8 cellular contexts compared by ENCODE assay signal in genomic region chr15:41773729-41774061, GRCh38. TPM values are rescaled to one million over a fixed set of nuclear protein-coding genes. Genes with fewer than 3 reads are reported as not detected.
A peak's percentile ranks its signal among the peaks of the same experiment; 100 is the strongest.
DNase-seq lines count a peak whose midpoint lies in the region; ATAC-seq and TF ChIP-seq lines count a peak whose summit lies in the region.

No MANE protein-coding gene starts in this region.

- no peaks in the 10 kb centered on the region for H3K27me3 ChIP-seq in GM23338 (ENCODE audit: insufficient read depth)

- ATAC-seq in GM23338 = no peak
- ATAC-seq in GM19397 (IDR thresholded peaks at IDR 0.05; ENCODE audit: unreplicated experiment) = no peak

- H3K27ac Mint-ChIP-seq in GM23338 = peak overlapping the region; percentile 99

- no peak for TF ChIP-seq CTCF in GM23338 (conservative IDR thresholded peaks at IDR 0.05; ENCODE audit: low read depth in 2 of 2)
- no peak for TF ChIP-seq CTCF in VCaP (conservative IDR thresholded peaks at IDR 0.05)

- no peaks in the 10 kb centered on the region for H3K9me2 ChIP-seq in GM23338 (ENCODE audit: insufficient read depth)

- H3K4me1 ChIP-seq in GM23338 (ENCODE audit: insufficient read depth) = peaks cover 27% of the 10 kb centered on the region

- TF ChIP-seq POLR2A in erythroblast (IDR thresholded peaks at IDR 0.05; ENCODE audit: low read length) = no peak

- peaks cover 15% of the 10 kb centered on the region for H3F3A ChIP-seq in GM23338 (replicated peaks; ENCODE audit: low read depth)

- H2AFZ ChIP-seq in GM23338 = no peak overlapping the region

- no peaks in the 10 kb centered on the region for H3K36me3 Mint-ChIP-seq in GM23338 (ENCODE audit: low read depth)

- DNase-seq in GM23338 (ENCODE audit: low spot score) (no peak), glomerular visceral epithelial cell (ENCODE audit: extremely low spot score) (peak; percentile 2), erythroblast (lab: John Stamatoyannopoulos, UW) (no peak), DMS79 (lab: John Stamatoyannopoulos, UW) (no peak), posterior vena cava (ENCODE audit: low spot score) (no peak)

- peaks cover 8% of the 10 kb centered on the region for H3K79me2 ChIP-seq in GM23338 (replicated peaks; ENCODE audit: insufficient read depth)

- H3K4me3 Mint-ChIP-seq in GM23338 = peak overlapping the region; percentile 86

- H3K36me3 ChIP-seq in GM23338 (ENCODE audit: insufficient read depth) = no peaks in the 10 kb centered on the region

- H3K4me3 ChIP-seq in GM23338 (peak overlapping the region; percentile 49), skin epidermis (peak overlapping the region; percentile 75 to 87 (median 77))

- H4K20me1 ChIP-seq in GM23338 (replicated peaks; ENCODE audit: insufficient read depth) = no peaks in the 10 kb centered on the region; the same call in 1 of the 2 replicates

- H3K27ac ChIP-seq in GM23338 (ENCODE audit: low read depth) = peak overlapping the region; percentile 95
- peak overlapping the region; percentile 79 for H3K27ac ChIP-seq in VCaP
- peak overlapping the region in 20 of 21 experiments; percentile 63 to 93 (median 90) for H3K27ac ChIP-seq in skin epidermis

- H3K4me2 ChIP-seq in GM23338 = peak overlapping the region; percentile 72

- intact Hi-C loops in posterior vena cava (cut with DNase I) = loop anchor here (1.0 to 10.0 kb wide), 4 partner anchors 38 to 284 kb away; no protein-coding TSS in a partner anchor

- H3K9me3 Mint-ChIP-seq in GM23338 = no peaks in the 10 kb centered on the region

- H3K4me1 Mint-ChIP-seq in GM23338 = peaks cover 37% of the 10 kb centered on the region

- peaks cover 2% of the 10 kb centered on the region for H3K27me3 Mint-ChIP-seq in GM23338 (ENCODE audit: insufficient read depth, low read depth, poor library complexity)

TF ChIP-seq in GM23338, 12 proteins besides CTCF, POLR2A, EP300 and RAD21:
- TF ChIP-seq CREB1 (CRISPR knock-in tag; IDR thresholded peaks at IDR 0.05; ENCODE audit: low read depth) (no peak), ZNF462 (CRISPR knock-in tag; IDR thresholded peaks at IDR 0.05) (no peak), EZH2 (IDR thresholded peaks at IDR 0.05; ENCODE audit: low read depth, unreplicated experiment) (no peak), EZH2phosphoT487 (IDR thresholded peaks at IDR 0.05; ENCODE audit: unreplicated experiment) (no peak), REST (IDR thresholded peaks at IDR 0.05; ENCODE audit: unreplicated experiment) (no peak), POLR2AphosphoS5 (IDR thresholded peaks at IDR 0.05; ENCODE audit: low read depth) (no peak), ZNF114 (CRISPR knock-in tag; IDR thresholded peaks at IDR 0.05) (no peak), JUNB (IDR thresholded peaks at IDR 0.05; ENCODE audit: unreplicated experiment) (no peak), NANOG (IDR thresholded peaks at IDR 0.05; ENCODE audit: borderline replicate concordance) (no peak), ZNF331 (CRISPR knock-in tag; IDR thresholded peaks at IDR 0.05; ENCODE audit: low read depth) (no peak), ETS1 (IDR thresholded peaks at IDR 0.05) (no peak), STAT1 (IDR thresholded peaks at IDR 0.05; ENCODE audit: unreplicated experiment) (no peak)
TF ChIP-seq in GM23338: peak in this region for 0.

RNA-seq across cellular contexts. Expression of gene MAPKBP1, which starts 0.6 kb away (rescaled TPM):
- 8.9 and 10.2 TPM in 2 replicates for total RNA-seq in GM23338 (2014; rRNA removed; shearing (Covaris generic))
- 1.9 and 2.7 TPM in 2 replicates for polyA plus RNA-seq in GM23338 (2016; fragmentation: Nextera tagmentation; extraction: Ambion mirVana)
- total RNA-seq in posterior vena cava = 10 to 100 TPM; 26.5 to 27.9 TPM

RNA-seq across cellular contexts. Expression of gene JMJD7, which starts 54.2 kb away (rescaled TPM):
- 8.5 and 13.8 TPM in 2 replicates for total RNA-seq in GM23338 (2014; rRNA removed; shearing (Covaris generic))
- polyA plus RNA-seq in GM23338 (2016; fragmentation: Nextera tagmentation; extraction: Ambion mirVana) = 8.2 and 9.2 TPM in 2 replicates
- total RNA-seq in posterior vena cava = 10 to 100 TPM in 1 of 2 donors, 1 to 10 TPM in 1; 4.9 to 13.8 TPM
